In genomic region chr7:39754326-39755120, GRCh38 we compare ENCODE assay signal across 9 cellular contexts.
DNase-seq lines count a peak whose midpoint lies in the region; ATAC-seq, FAIRE-seq and TF ChIP-seq lines count a peak whose summit lies in the region.
"Had no signal": no experiment of that assay in that cellular context is flagged by ENCODE, and none has a peak within 500 bp of the region (broad histone marks: within the 10 kb centered on the region; RNA-seq: fewer than 3 reads in every experiment).

No MANE protein-coding gene starts in this region.

- no peak for TF ChIP-seq CTCF in A549 (IDR thresholded peaks at IDR 0.05)
- TF ChIP-seq CTCF in HFFc6 (IDR thresholded peaks at IDR 0.05) = peak; percentile 45; the same call in 1 of the 2 replicates
- TF ChIP-seq CTCF in left lung (IDR thresholded peaks at IDR 0.05) = no peak

- H3K27ac ChIP-seq in A549 (peak overlapping the region in 1 of 2 experiments; percentile 32; a peak in 2 of 6 replicates), left lung (peak overlapping the region in 1 of 2 donors; percentile 79)

- WGBS in A549 (ENCODE audit: missing lambda C conversion rate) = 86% methylated on average over 17 of the region's 17 CpGs

- POLR2A ChIA-PET in A549 (lab: Yijun Ruan, JAX) = no interaction called here

- H3K9me3 Mint-ChIP-seq in HFFc6 = peaks cover 4% of the 10 kb centered on the region; the same call in 1 of the 2 replicates
- H3K9me3 Mint-ChIP-seq in T-helper 2 cell treated with Interferon-gamma antibody and Interleukin-4, amounts not matched to agents 5 μg/mL and 100 μg/mL, for 36 hours = no peaks in the 10 kb centered on the region

- H3K4me3 Mint-ChIP-seq in HFFc6 = peak overlapping the region; percentile 83
- no peak overlapping the region for H3K4me3 Mint-ChIP-seq in T-helper 2 cell treated with Interferon-gamma antibody and Interleukin-4, amounts not matched to agents 5 μg/mL and 100 μg/mL, for 36 hours

- H3K36me3 ChIP-seq in left lung = no peaks in the 10 kb centered on the region

- no peak overlapping the region for H3K4me3 ChIP-seq in A549
- H3K4me3 ChIP-seq in left lung = no peak overlapping the region

- H3K4me1 ChIP-seq in A549 (peaks cover 8% of the 10 kb centered on the region; the same call in 2 of the 3 replicates), left lung (peaks cover 6 to 8% of the 10 kb centered on the region in 2 donors)

- peak overlapping the region; percentile 99 for H3K27ac Mint-ChIP-seq in HFFc6
- H3K27ac Mint-ChIP-seq in T-helper 2 cell treated with Interferon-gamma antibody and Interleukin-4, amounts not matched to agents 5 μg/mL and 100 μg/mL, for 36 hours = no peak overlapping the region

- H3K36me3 Mint-ChIP-seq in HFFc6 (ENCODE audit: low read depth) = peaks cover 12% of the 10 kb centered on the region
- H3K36me3 Mint-ChIP-seq in T-helper 2 cell treated with Interferon-gamma antibody and Interleukin-4, amounts not matched to agents 5 μg/mL and 100 μg/mL, for 36 hours (ENCODE audit: low read depth) = no peaks in the 10 kb centered on the region

- no peak for TF ChIP-seq EP300 in A549 (IDR thresholded peaks at IDR 0.05)

- intact Hi-C loops in left lung (cut with DNase I) = no loop called here

- ATAC-seq in A549 (peak in 1 of 2 experiments; percentile 40; a peak in 3 of 6 replicates), left lung (peak; percentile 75)

- H3K27me3 Mint-ChIP-seq in HFFc6 (ENCODE audit: insufficient read depth) = no peaks in the 10 kb centered on the region
- H3K27me3 Mint-ChIP-seq in T-helper 2 cell treated with Interferon-gamma antibody and Interleukin-4, amounts not matched to agents 5 μg/mL and 100 μg/mL, for 36 hours (ENCODE audit: low read depth) = no peaks in the 10 kb centered on the region

- no peak for TF ChIP-seq RAD21 in A549 (conservative IDR thresholded peaks at IDR 0.05 in 1 of 2, IDR thresholded peaks at IDR 0.05 in 1 of 2)

- no peaks in the 10 kb centered on the region for H3K9me3 ChIP-seq in A549
- H3K9me3 ChIP-seq in left lung = no peaks in the 10 kb centered on the region

- no peaks in the 10 kb centered on the region for H3K27me3 ChIP-seq in left lung

- DNase-seq in A549 (ENCODE audit: low read depth in 1 of 2, low spot score in 1 of 2) = no peak
- peak; percentile 75 for DNase-seq in HFFc6
- DNase-seq in astrocyte of the hippocampus (ENCODE audit: low read depth, low spot score) = peak; percentile 71
- DNase-seq in left lung = peak; percentile 52 to 79
- DNase-seq in T-helper 2 cell treated with Interferon-gamma antibody and Interleukin-4, amounts not matched to agents 5 μg/mL and 100 μg/mL, for 36 hours (ENCODE audit: low spot score) = no peak
- no peak for DNase-seq in activated CD4-positive, alpha-beta T cell treated with anti-CD3 and anti-CD28 coated beads, Interleukin-2, amount 50 U/mL, for 4 hours
- DNase-seq in mesenteric fat pad (ENCODE audit: low spot score) = no peak
- DNase-seq in SKM-1 (lab: John Stamatoyannopoulos, UW; ENCODE audit: unreplicated experiment) = no peak
- DNase-seq: NCI-H526 treated with DMSO at 0.1 percent for 48 hours had no signal

- TF ChIP-seq POLR2A in A549 (IDR thresholded peaks at IDR 0.05; ENCODE audit: low read length) = no peak

- H3K4me1 Mint-ChIP-seq in HFFc6 (ENCODE audit: low read depth) = peaks cover 67% of the 10 kb centered on the region
- peaks cover 5% of the 10 kb centered on the region for H3K4me1 Mint-ChIP-seq in T-helper 2 cell treated with Interferon-gamma antibody and Interleukin-4, amounts not matched to agents 5 μg/mL and 100 μg/mL, for 36 hours (ENCODE audit: low read depth)

- 0 out of 3 replicates have a peak overlapping the region, but pooled peaks have one; percentile 17 for H3K4me2 ChIP-seq in A549

- CTCF ChIA-PET in A549 (lab: Yijun Ruan, JAX) = interaction anchor here (0.6 to 17.9 kb wide), 4 partner anchors 9 to 176 kb away, joined by 3 to 371 read pairs (median 4); no protein-coding TSS in a partner anchor

- FAIRE-seq in A549 (lab: Jason Lieb, UNC) = no peak

TF ChIP-seq in A549, 52 proteins besides CTCF, POLR2A, EP300 and RAD21:
- TF ChIP-seq ZFP36 (IDR thresholded peaks at IDR 0.05; ENCODE audit: borderline replicate concordance, partially characterized antibody) = no peak
- no peak for TF ChIP-seq ELK1 (IDR thresholded peaks at IDR 0.05; ENCODE audit: low read depth, low read length)
- no peak for TF ChIP-seq FOXS1 (CRISPR knock-in tag; IDR thresholded peaks at IDR 0.05)
- no peak for TF ChIP-seq ZNF302 (CRISPR knock-in tag; IDR thresholded peaks at IDR 0.05)
- no peak for TF ChIP-seq HOXB5 (CRISPR knock-in tag; IDR thresholded peaks at IDR 0.05)
- no peak for TF ChIP-seq FOSL2 (IDR thresholded peaks at IDR 0.05)
- no peak for TF ChIP-seq FOSL2 (CRISPR knock-in tag; IDR thresholded peaks at IDR 0.05)
- no peak for TF ChIP-seq CHD4 (IDR thresholded peaks at IDR 0.05; ENCODE audit: borderline replicate concordance)
- TF ChIP-seq GATA3 (IDR thresholded peaks at IDR 0.05; ENCODE audit: borderline replicate concordance) = no peak
- TF ChIP-seq SMC3 (IDR thresholded peaks at IDR 0.05) = no peak
- TF ChIP-seq ATOH8 (CRISPR knock-in tag; IDR thresholded peaks at IDR 0.05; ENCODE audit: low read depth) = no peak
- TF ChIP-seq ZSCAN20 (CRISPR knock-in tag; IDR thresholded peaks at IDR 0.05) = no peak
- no peak for TF ChIP-seq HEYL (CRISPR knock-in tag; IDR thresholded peaks at IDR 0.05)
- TF ChIP-seq SREBF2 (IDR thresholded peaks at IDR 0.05) = no peak
- TF ChIP-seq CHD2 (IDR thresholded peaks at IDR 0.05; ENCODE audit: low read length, partially characterized antibody) = no peak
- TF ChIP-seq BHLHE40 (IDR thresholded peaks at IDR 0.05; ENCODE audit: low read depth, low read length) = no peak
- no peak for TF ChIP-seq HES2 (IDR thresholded peaks at IDR 0.05)
- no peak for TF ChIP-seq BCL3 (IDR thresholded peaks at IDR 0.05)
- no peak for TF ChIP-seq JUN (IDR thresholded peaks at IDR 0.05)

Comparison
In these comparisons a context has a peak if more than half of its experiments do, and no peak if none do; other contexts are left out.
1. DNase-seq: peak in HFFc6 (single experiment), astrocyte of the hippocampus (single experiment) and left lung (2 of 2); none in A549 (0 of 2), T-helper 2 cell treated with Interferon-gamma antibody and Interleukin-4, amounts not matched to agents 5 μg/mL and 100 μg/mL, for 36 hours (single experiment), activated CD4-positive, alpha-beta T cell treated with anti-CD3 and anti-CD28 coated beads, Interleukin-2, amount 50 U/mL, for 4 hours (0 of 2), mesenteric fat pad (single experiment) and SKM-1 (single experiment).